14 cellular contexts compared by ENCODE assay signal in the genomic region with DNA sequence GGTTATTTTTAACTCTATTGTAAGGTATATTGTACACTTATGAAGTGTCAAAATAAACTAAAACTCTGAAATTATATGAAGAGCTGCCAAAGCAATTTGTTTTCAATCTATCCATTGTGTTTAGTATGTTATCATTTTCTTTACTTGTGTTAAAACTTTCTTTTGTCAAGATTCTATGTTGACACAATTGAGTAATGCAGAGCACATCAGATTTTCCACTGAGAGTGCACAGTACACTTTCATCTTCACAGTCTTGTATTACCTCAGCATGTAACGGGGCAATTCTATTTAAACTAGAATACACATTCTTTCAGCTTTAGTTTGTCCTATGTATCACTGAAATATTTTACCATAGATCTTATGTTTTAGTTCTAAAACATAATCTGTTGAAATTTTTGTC.
A peak's percentile ranks its signal among the peaks of the same experiment; 100 is the strongest.
DNase-seq lines count a peak whose midpoint lies in the region; ATAC-seq and TF ChIP-seq lines count a peak whose summit lies in the region.
"Had no signal": no experiment of that assay in that cellular context is flagged by ENCODE, and none has a peak within 500 bp of the region (broad histone marks: within the 10 kb centered on the region; RNA-seq: fewer than 3 reads in every experiment).

No MANE protein-coding gene starts in this region.

- H3K9me3 ChIP-seq in PC-3 (ENCODE audit: low read length) (no peaks in the 10 kb centered on the region), right lobe of liver (no peaks in the 10 kb centered on the region)

- POLR2A ChIA-PET in PC-3 (lab: Charles Lee; ENCODE audit: unreplicated experiment): no interaction called here

- WGBS in right lobe of liver (ENCODE audit: insufficient coverage, low coverage, low lambda C conversion rate, missing lambda C conversion rate): 35% methylated on average over 1 of the region's 1 CpG

- no peak overlapping the region for H3K9ac ChIP-seq in PC-3 (ENCODE audit: low read length)
- H3K9ac ChIP-seq: BLaER1 treated with 17β-estradiol and CSF1 and Interleukin-3, amounts not matched to agents 10 nM and 100 nM had no signal

- no peaks in the 10 kb centered on the region for H3K9me2 ChIP-seq in PC-3 (replicated peaks; ENCODE audit: low read length)

- ATAC-seq in PC-3 (0 out of 2 replicates have a peak, but pooled peaks have one; percentile 27), right lobe of liver (peak; percentile 70 to 92 (median 88)), GM21576 (IDR thresholded peaks at IDR 0.05; ENCODE audit: unreplicated experiment) (no peak)

- H3K27ac ChIP-seq in PC-3 (ENCODE audit: low read length): no peak overlapping the region
- H3K27ac ChIP-seq in right lobe of liver: no peak overlapping the region
- H3K27ac ChIP-seq: BLaER1 treated with 17β-estradiol and CSF1 and Interleukin-3, amounts not matched to agents 10 nM and 100 nM had no signal

- CTCF ChIA-PET in PC-3 (lab: Charles Lee): no interaction called here

- H3K27me3 ChIP-seq in PC-3 (ENCODE audit: low read length): no peaks in the 10 kb centered on the region
- H3K27me3 ChIP-seq in right lobe of liver: no peaks in the 10 kb centered on the region
- H3K27me3 ChIP-seq: BLaER1 treated with 17β-estradiol and CSF1 and Interleukin-3, amounts not matched to agents 10 nM and 100 nM had no signal

- no peaks in the 10 kb centered on the region for H3F3A ChIP-seq in PC-3 (ENCODE audit: low read length, unreplicated experiment)

- BruUV-seq in PC-3 (replicated peaks; lab: Mats Ljungman, UMichigan): no TSS peak

- no peak overlapping the region for H2AFZ ChIP-seq in PC-3 (ENCODE audit: low read length)

- no peaks in the 10 kb centered on the region for H4K20me1 ChIP-seq in PC-3 (ENCODE audit: low read length)
- H4K20me1 ChIP-seq: BLaER1 treated with 17β-estradiol and CSF1 and Interleukin-3, amounts not matched to agents 10 nM and 100 nM had no signal

- TF ChIP-seq CTCF in PC-3 (conservative IDR thresholded peaks at IDR 0.05; ENCODE audit: low read depth, low read length) (no peak), astrocyte of the spinal cord (IDR thresholded peaks at IDR 0.05; ENCODE audit: low read depth, low read length) (no peak), fibroblast of pulmonary artery (IDR thresholded peaks at IDR 0.05; ENCODE audit: low read length, missing control alignments) (no peak), right lobe of liver (IDR thresholded peaks at IDR 0.05) (no peak)

- no peak for DNase-seq in PC-3
- peak; percentile 40 for DNase-seq in astrocyte of the spinal cord (ENCODE audit: low read depth, low spot score)
- peak; percentile 16 for DNase-seq in fibroblast of pulmonary artery (ENCODE audit: low read depth)
- no peak for DNase-seq in right lobe of liver
- no peak for DNase-seq in medulla oblongata (ENCODE audit: extremely low spot score)
- DNase-seq in NCI-H1694 (lab: John Stamatoyannopoulos, UW): no peak
- no peak for DNase-seq in NCI-H69 (lab: John Stamatoyannopoulos, UW)
- DNase-seq: ACHN; CD4-positive, CD25-positive, alpha-beta regulatory T cell; DMS 273 treated with DMSO at 0.1 percent for 48 hours; GOT3; H9 had no signal

- H3K79me2 ChIP-seq in PC-3 (ENCODE audit: low read length): no peaks in the 10 kb centered on the region

- intact Hi-C loops in PC-3 (cut with micrococcal nuclease): no loop called here
- intact Hi-C loops in right lobe of liver (cut with DNase I): no loop called here

- H3K4me2 ChIP-seq in PC-3 (ENCODE audit: low read length): no peak overlapping the region
- H3K4me2 ChIP-seq: BLaER1 treated with 17β-estradiol and CSF1 and Interleukin-3, amounts not matched to agents 10 nM and 100 nM had no signal

- no peak for TF ChIP-seq POLR2A in right lobe of liver (IDR thresholded peaks at IDR 0.05)

- H3K36me3 ChIP-seq in PC-3 (ENCODE audit: low read depth, low read length) (no peaks in the 10 kb centered on the region), right lobe of liver (no peaks in the 10 kb centered on the region)
- H3K36me3 ChIP-seq: BLaER1 treated with 17β-estradiol and CSF1 and Interleukin-3, amounts not matched to agents 10 nM and 100 nM had no signal

- H3K4me1 ChIP-seq in PC-3 (ENCODE audit: insufficient read depth, low read length) (no peaks in the 10 kb centered on the region), right lobe of liver (no peaks in the 10 kb centered on the region)

- in situ Hi-C loops in astrocyte of the spinal cord (cut with HindIII; ENCODE audit: low sequenced_read_pairs): no loop called here

- H3K4me3 ChIP-seq in PC-3 (ENCODE audit: low read length) (no peak overlapping the region), astrocyte of the spinal cord (ENCODE audit: low read depth, low read length) (no peak overlapping the region), fibroblast of pulmonary artery (replicated peaks; ENCODE audit: low read depth, low read length) (no peak overlapping the region), right lobe of liver (no peak overlapping the region)
- H3K4me3 ChIP-seq: BLaER1 treated with 17β-estradiol and CSF1 and Interleukin-3, amounts not matched to agents 10 nM and 100 nM had no signal

Comparison
In these comparisons a context has a peak if more than half of its experiments do, and no peak if none do; other contexts are left out.
1. DNase-seq: peak in astrocyte of the spinal cord (single experiment) and fibroblast of pulmonary artery (single experiment); none in PC-3 (single experiment), right lobe of liver (0 of 3), medulla oblongata (single experiment), NCI-H1694 (single experiment) and NCI-H69 (single experiment).